ENCODE assay signal across 8 cellular contexts in genomic region chr17:45719335-45720071, GRCh38.
DNase-seq lines count a peak whose midpoint lies in the region; ATAC-seq, FAIRE-seq and TF ChIP-seq lines count a peak whose summit lies in the region.

No MANE protein-coding gene starts in this region.

- no peaks in the 10 kb centered on the region for H3K4me1 ChIP-seq in cardiac muscle cell (ENCODE audit: low read depth)
- no peaks in the 10 kb centered on the region for H3K4me1 ChIP-seq in right atrium auricular region
- H3K4me1 ChIP-seq in testis = no peaks in the 10 kb centered on the region

- no peak for ATAC-seq in HG02884 (IDR thresholded peaks at IDR 0.05; ENCODE audit: unreplicated experiment)

- DNase-seq in cardiac muscle cell (ENCODE audit: low read depth in 1 of 2, low spot score in 1 of 2) (peak; percentile 31 to 76), right atrium auricular region (ENCODE audit: low spot score) (no peak), RCC 7860 (ENCODE audit: low spot score) (peak; percentile 51), foreskin fibroblast (peak; percentile 64 to 77), testis (no peak)
- DNase-seq in stimulated activated CD4-positive, alpha-beta T cell treated with anti-CD3 and anti-CD28 coated beads, Interleukin-12 subunit alpha, Interleukin-12 subunit beta, amount 100 ng/mL, for 4 hours = no peak
- DNase-seq in effector CD4-positive, alpha-beta T cell = no peak

- peak; percentile 59 for FAIRE-seq in RCC 7860 (lab: Jason Lieb, UNC)

- H3K9me3 ChIP-seq in cardiac muscle cell (ENCODE audit: low read depth) (no peaks in the 10 kb centered on the region), right atrium auricular region (peaks cover 0 to 4% of the 10 kb centered on the region in 2 donors), testis (no peaks in the 10 kb centered on the region)

- H3K4me3 ChIP-seq in cardiac muscle cell (no peak overlapping the region), right atrium auricular region (no peak overlapping the region), foreskin fibroblast (ENCODE audit: low read depth in 1 of 2, low read length in 2 of 2) (no peak overlapping the region), testis (no peak overlapping the region)

- TF ChIP-seq POLR2A in testis (IDR thresholded peaks at IDR 0.05) = no peak

- H3K36me3 ChIP-seq in cardiac muscle cell = no peaks in the 10 kb centered on the region
- H3K36me3 ChIP-seq in right atrium auricular region = no peaks in the 10 kb centered on the region
- no peaks in the 10 kb centered on the region for H3K36me3 ChIP-seq in testis (ENCODE audit: low read depth, missing control alignments)

- TF ChIP-seq CTCF in cardiac muscle cell (IDR thresholded peaks at IDR 0.05; ENCODE audit: low read depth, low read length) = peak; percentile 60
- peak in 1 of 2 donors; percentile 37 for TF ChIP-seq CTCF in right atrium auricular region (IDR thresholded peaks at IDR 0.05)
- peak; percentile 51 for TF ChIP-seq CTCF in foreskin fibroblast (IDR thresholded peaks at IDR 0.05; ENCODE audit: low read depth, low read length)
- peak in 2 of 3 experiments; percentile 13 to 16 for TF ChIP-seq CTCF in testis (IDR thresholded peaks at IDR 0.05)

- intact Hi-C loops in testis (cut with DNase I; ENCODE audit: low total_unique reads) = no loop called here

- WGBS in testis, 2 donors = 80% methylated on average over 3 of the region's 3 CpGs

- no peak overlapping the region for H3K27ac ChIP-seq in cardiac muscle cell
- no peak overlapping the region for H3K27ac ChIP-seq in right atrium auricular region
- no peak overlapping the region for H3K27ac ChIP-seq in testis

- H3K27me3 ChIP-seq in cardiac muscle cell = peaks cover 3% of the 10 kb centered on the region
- H3K27me3 ChIP-seq in right atrium auricular region = no peaks in the 10 kb centered on the region
- no peaks in the 10 kb centered on the region for H3K27me3 ChIP-seq in testis

Comparison
In these comparisons a context has a peak if more than half of its experiments do, and no peak if none do; other contexts are left out.
1. DNase-seq: peak in cardiac muscle cell (2 of 2), RCC 7860 (single experiment) and foreskin fibroblast (2 of 2); none in right atrium auricular region (single experiment), testis (single experiment), stimulated activated CD4-positive, alpha-beta T cell treated with anti-CD3 and anti-CD28 coated beads, Interleukin-12 subunit alpha, Interleukin-12 subunit beta, amount 100 ng/mL, for 4 hours (single experiment) and effector CD4-positive, alpha-beta T cell (single experiment).